16 cellular contexts compared by ENCODE assay signal in genomic region chr12:6980075-6980474, GRCh38. TPM values are rescaled to one million over a fixed set of nuclear protein-coding genes. Genes with fewer than 3 reads are reported as not detected.
A peak's percentile ranks its signal among the peaks of the same experiment; 100 is the strongest.
DNase-seq lines count a peak whose midpoint lies in the region; ATAC-seq, FAIRE-seq and TF ChIP-seq lines count a peak whose summit lies in the region.
"Had no signal": no experiment of that assay in that cellular context is flagged by ENCODE, and none has a peak within 500 bp of the region (broad histone marks: within the 10 kb centered on the region; RNA-seq: fewer than 3 reads in every experiment).

No MANE protein-coding gene starts in this region.

- H4K20me1 ChIP-seq in K562 (replicated peaks; ENCODE audit: control insufficient read depth, insufficient read depth, low read length) = no peaks in the 10 kb centered on the region

- BruUV-seq in K562 (replicated peaks; lab: Mats Ljungman, UMichigan) = no TSS peak

- H3K79me2 ChIP-seq in K562 (ENCODE audit: control insufficient read depth, insufficient read depth, low read length) = no peaks in the 10 kb centered on the region

- no peak overlapping the region for H3K9ac ChIP-seq in K562 (ENCODE audit: insufficient read depth in 1 of 2, low read depth in 2 of 2, low read length in 2 of 2)

- no peak for TF ChIP-seq RAD21 in K562 (CRISPR knock-in tag; conservative IDR thresholded peaks at IDR 0.05 in 1 of 2, IDR thresholded peaks at IDR 0.05 in 1 of 2)

- 89% methylated on average over 4 of the region's 4 CpGs for WGBS in K562 (ENCODE audit: insufficient coverage, low coverage, missing lambda C conversion rate)
- WGBS in small intestine, 3 donors = 94 to 96% (median 95%) methylated on average over 4 of the region's 4 CpGs
- 94 to 99% (median 95%) methylated on average over 4 of the region's 4 CpGs for WGBS in spleen, 5 donors

- DNase-seq in left ventricle myocardium inferior (no peak), left ventricle myocardium superior (no peak), K562 (ENCODE audit: extremely low read depth in 1 of 4, low spot score in 3 of 4) (no peak), small intestine (no peak), spleen (no peak), NCI-H446 treated with DMSO at 0.1 percent for 48 hours (lab: John Stamatoyannopoulos, UW) (no peak)
- DNase-seq in effector memory CD4-positive, alpha-beta T cell = no peak
- DNase-seq: HCEC 1CT; NCI-H187 treated with DMSO at 0.1 percent for 48 hours; NCI-H69; NK-92 treated with Interleukin-12 subunit alpha and Interleukin-12 subunit beta, amount 100 ng/mL, for 24 hours; SHP77 treated with DMSO at 0.1 percent for 48 hours had no signal

- H3K9me3 ChIP-seq in left ventricle myocardium inferior (replicated peaks) (no peaks in the 10 kb centered on the region), K562 (replicated peaks; ENCODE audit: control insufficient read depth, insufficient read depth, low read depth, low read length) (no peaks in the 10 kb centered on the region), small intestine (ENCODE audit: control insufficient read depth, low read depth) (no peaks in the 10 kb centered on the region), spleen (no peaks in the 10 kb centered on the region)
- H3K9me3 ChIP-seq in effector memory CD4-positive, alpha-beta T cell (ENCODE audit: control insufficient read depth, low read length) = no peaks in the 10 kb centered on the region

- POLR2A ChIA-PET in K562 (lab: Yijun Ruan, JAX) = no interaction called here

- peaks cover 89% of the 10 kb centered on the region for H3K36me3 ChIP-seq in left ventricle myocardium inferior
- H3K36me3 ChIP-seq in K562 (ENCODE audit: control insufficient read depth, insufficient read depth, low read length) = peaks cover 83% of the 10 kb centered on the region
- peaks cover 21 to 42% of the 10 kb centered on the region in 2 donors for H3K36me3 ChIP-seq in small intestine (ENCODE audit: control insufficient read depth in 2 of 2, insufficient read depth in 2 of 2, low read length in 2 of 2)
- peaks cover 3 to 100% (median 84%) of the 10 kb centered on the region in 6 donors for H3K36me3 ChIP-seq in spleen
- H3K36me3 ChIP-seq in effector memory CD4-positive, alpha-beta T cell (ENCODE audit: control insufficient read depth, insufficient read depth, low read length) = peaks cover 62% of the 10 kb centered on the region

- ATAC-seq in left ventricle myocardium superior (no peak), K562 (no peak)

- intact Hi-C loops in left ventricle myocardium inferior (cut with micrococcal nuclease) (no loop called here), left ventricle myocardium superior (cut with micrococcal nuclease) (no loop called here), K562 (cut with micrococcal nuclease) (no loop called here), spleen (cut with DNase I; ENCODE audit: low total_unique reads) (no loop called here)

- H3K9me1 ChIP-seq in K562 (ENCODE audit: control insufficient read depth, insufficient read depth, low read length) = no peaks in the 10 kb centered on the region

- TF ChIP-seq POLR2A in K562 (conservative IDR thresholded peaks at IDR 0.05) = no peak
- TF ChIP-seq POLR2A in spleen (IDR thresholded peaks at IDR 0.05) = no peak

- H3K27ac ChIP-seq in left ventricle myocardium inferior (replicated peaks) (peak overlapping the region; percentile 76), K562 (ENCODE audit: extremely low read depth, low read depth, low read length) (no peak overlapping the region), small intestine (ENCODE audit: low read depth in 1 of 2, low read length in 1 of 2) (peak overlapping the region; percentile 36 to 51), spleen (no peak overlapping the region)
- no peak overlapping the region for H3K27ac ChIP-seq in effector memory CD4-positive, alpha-beta T cell (ENCODE audit: insufficient read depth, low read length, poor library complexity, severe bottlenecking)
- H3K27ac ChIP-seq: HL-60 had no signal

- in situ Hi-C loops in K562 (cut with MboI) = no loop called here

- H3K4me2 ChIP-seq in K562 (ENCODE audit: insufficient read depth, low read length) = no peak overlapping the region

- no peak overlapping the region for H2AFZ ChIP-seq in K562 (ENCODE audit: low read depth, low read length)

- H3K27me3 ChIP-seq in left ventricle myocardium inferior (ENCODE audit: low read depth) (no peaks in the 10 kb centered on the region), K562 (ENCODE audit: control insufficient read depth in 2 of 2, insufficient read depth in 2 of 2, low read length in 2 of 2) (no peaks in the 10 kb centered on the region), small intestine (ENCODE audit: control insufficient read depth in 2 of 2, insufficient read depth in 2 of 2, low read length in 2 of 2) (no peaks in the 10 kb centered on the region), spleen (replicated peaks in 1 of 7) (no peaks in the 10 kb centered on the region)
- H3K27me3 ChIP-seq in effector memory CD4-positive, alpha-beta T cell (replicated peaks; ENCODE audit: control insufficient read depth, insufficient read depth, low read length, poor library complexity, severe bottlenecking) = no peaks in the 10 kb centered on the region

- CTCF ChIA-PET in K562 (lab: Yijun Ruan, JAX; ENCODE audit: low intra/inter-chr PET ratio) = no interaction called here

- no peak for TF ChIP-seq EP300 in K562 (IDR thresholded peaks at IDR 0.05; ENCODE audit: low read length)

- H3K4me3 ChIP-seq in left ventricle myocardium inferior (no peak overlapping the region), K562 (no peak overlapping the region), small intestine (ENCODE audit: low read depth in 1 of 2, low read length in 2 of 2) (no peak overlapping the region), spleen (no peak overlapping the region)
- H3K4me3 ChIP-seq in effector memory CD4-positive, alpha-beta T cell (ENCODE audit: insufficient read depth, low read depth, low read length, poor library complexity, severe bottlenecking) = no peak overlapping the region

- H3K4me1 ChIP-seq in left ventricle myocardium inferior (peaks cover 36% of the 10 kb centered on the region), K562 (replicated peaks in 1 of 2; ENCODE audit: control insufficient read depth in 2 of 2, insufficient read depth in 2 of 2, low read length in 2 of 2) (peaks cover 0 to 4% of the 10 kb centered on the region in 2 experiments; a peak in 1 of 5 replicates), small intestine (ENCODE audit: control insufficient read depth in 2 of 2, insufficient read depth in 1 of 2, low read depth in 1 of 2, low read length in 1 of 2) (peaks cover 0 to 14% of the 10 kb centered on the region in 2 donors), spleen (peaks cover 0 to 8% (median 0%) of the 10 kb centered on the region in 6 donors)
- no peaks in the 10 kb centered on the region for H3K4me1 ChIP-seq in effector memory CD4-positive, alpha-beta T cell (ENCODE audit: control insufficient read depth, insufficient read depth, low read length, poor library complexity, severe bottlenecking)

- TF ChIP-seq CTCF in left ventricle myocardium inferior (IDR thresholded peaks at IDR 0.05; ENCODE audit: borderline replicate concordance) = no peak
- TF ChIP-seq CTCF in K562 (IDR thresholded peaks at IDR 0.05 in 2 of 3, conservative IDR thresholded peaks at IDR 0.05 in 1 of 3; ENCODE audit: insufficient read depth in 2 of 3, low read depth in 1 of 3, low read length in 3 of 3) = no peak
- TF ChIP-seq CTCF in spleen (IDR thresholded peaks at IDR 0.05 in 8 of 11, conservative IDR thresholded peaks at IDR 0.05 in 3 of 11) = no peak

- FAIRE-seq in K562 (lab: Jason Lieb, UNC) = no peak
- FAIRE-seq in small intestine (lab: Jason Lieb, UNC) = no peak
- FAIRE-seq: GM19239 had no signal

RNA-seq across cellular contexts. Expression of gene EMG1, which starts 9.4 kb away (rescaled TPM):
- total RNA-seq in left ventricle myocardium inferior (44.3 TPM), left ventricle myocardium superior (39.4 TPM), K562 (2014; rRNA removed) (66.5 and 97.2 TPM in 2 replicates), K562 (2014; rRNA removed; fragmentation: Illumina TruSeq; extraction: Trizol) (82.7 and 85.9 TPM in 2 replicates), K562 (2015; rRNA removed; fragmentation: Illumina TruSeq; extraction: Trizol) (66.9 and 75.1 TPM in 2 replicates), K562 (2021) (85.1 and 92.0 TPM in 2 replicates), spleen (10 to 100 TPM; 19.9 to 56.3 (median 44.0) TPM)
- total RNA-seq in K562 (2011; cell fraction: chromatin; rRNA removed; ENCODE audit: low replicate concordance) = 73.4 and 85.5 TPM in 2 replicates
- 47.0 and 47.5 TPM in 2 replicates for total RNA-seq in K562 (2011; cell fraction: nucleolus; rRNA removed)
- total RNA-seq in K562 (2011; cell fraction: nucleoplasm; rRNA removed) = 50.0 and 50.4 TPM in 2 replicates
- polyA plus RNA-seq in K562 (2011; rRNA removed) (71.4 and 92.5 TPM in 2 replicates), K562 (2014; fragmentation: Illumina TruSeq; extraction: Trizol) (99.2 and 121 TPM in 2 replicates), K562 (2014; fragmentation: Nextera tagmentation; extraction: Ambion mirVana) (100 to 1,000 TPM; 149 to 186 TPM), K562 (2014; rRNA removed) (107 and 112 TPM in 2 replicates), small intestine (10 to 100 TPM; 12.3 to 32.3 (median 14.1) TPM), spleen (10 to 100 TPM; 23.6 to 38.3 (median 37.1) TPM)
- 55.9 and 63.4 TPM in 2 replicates for polyA plus RNA-seq in K562 (2011; cell fraction: cytosol; rRNA removed)
- 51.0 and 63.3 TPM in 2 replicates for polyA plus RNA-seq in K562 (2011; cell fraction: nucleus; rRNA removed)
- 50.3 and 124 TPM in 2 replicates for polyA plus RNA-seq in K562 (2012)
- 32.7 and 39.5 TPM in 2 replicates for polyA minus RNA-seq in K562 (2011; rRNA and poly(A)+ RNA removed)
- polyA minus RNA-seq in K562 (2011; cell fraction: cytosol; rRNA and poly(A)+ RNA removed) = 15.3 and 30.8 TPM in 2 replicates
- 19.4 and 30.4 TPM in 2 replicates for polyA minus RNA-seq in K562 (2011; cell fraction: nucleus; rRNA and poly(A)+ RNA removed)

RNA-seq across cellular contexts. Expression of gene PHB2, which starts 9.6 kb away (rescaled TPM):
- total RNA-seq in left ventricle myocardium inferior (142 TPM), left ventricle myocardium superior (150 TPM), K562 (2014; rRNA removed) (445 and 447 TPM in 2 replicates), K562 (2014; rRNA removed; fragmentation: Illumina TruSeq; extraction: Trizol) (245 and 293 TPM in 2 replicates), K562 (2015; rRNA removed; fragmentation: Illumina TruSeq; extraction: Trizol) (333 and 335 TPM in 2 replicates), K562 (2021) (345 and 377 TPM in 2 replicates), spleen (100 to 1,000 TPM; 127 to 143 (median 133) TPM)
- 114 and 294 TPM in 2 replicates for total RNA-seq in K562 (2011; cell fraction: chromatin; rRNA removed; ENCODE audit: low replicate concordance)
- total RNA-seq in K562 (2011; cell fraction: nucleolus; rRNA removed) = 282 and 350 TPM in 2 replicates
- total RNA-seq in K562 (2011; cell fraction: nucleoplasm; rRNA removed) = 189 and 209 TPM in 2 replicates
- polyA plus RNA-seq in K562 (2011; rRNA removed) (437 and 459 TPM in 2 replicates), K562 (2014; fragmentation: Illumina TruSeq; extraction: Trizol) (428 and 468 TPM in 2 replicates), K562 (2014; fragmentation: Nextera tagmentation; extraction: Ambion mirVana) (100 to 1,000 TPM in 1 of 2 experiments, 10 to 100 TPM in 1; 73.6 to 123 TPM), K562 (2014; rRNA removed) (449 and 464 TPM in 2 replicates), small intestine (100 to 1,000 TPM; 165 to 311 (median 210) TPM), spleen (100 to 1,000 TPM; 166 to 199 (median 177) TPM)
- 556 and 694 TPM in 2 replicates for polyA plus RNA-seq in K562 (2011; cell fraction: cytosol; rRNA removed)
- 446 and 452 TPM in 2 replicates for polyA plus RNA-seq in K562 (2011; cell fraction: nucleus; rRNA removed)
- 284 and 340 TPM in 2 replicates for polyA plus RNA-seq in K562 (2012)
- polyA minus RNA-seq in K562 (2011; rRNA and poly(A)+ RNA removed) = 158 and 180 TPM in 2 replicates
- 115 and 128 TPM in 2 replicates for polyA minus RNA-seq in K562 (2011; cell fraction: cytosol; rRNA and poly(A)+ RNA removed)
- polyA minus RNA-seq in K562 (2011; cell fraction: nucleus; rRNA and poly(A)+ RNA removed) = 169 and 221 TPM in 2 replicates

RNA-seq across cellular contexts. Expression of gene PTPN6, which starts 28.9 kb away (rescaled TPM):
- total RNA-seq in left ventricle myocardium inferior = 6.7 TPM
- total RNA-seq in left ventricle myocardium superior = 6.0 TPM
- total RNA-seq in K562 (2011; cell fraction: chromatin; rRNA removed; ENCODE audit: low replicate concordance) = 2.3 and 4.5 TPM in 2 replicates
- total RNA-seq in K562 (2011; cell fraction: nucleolus; rRNA removed) = 3.3 and 4.3 TPM in 2 replicates
- total RNA-seq in K562 (2011; cell fraction: nucleoplasm; rRNA removed) = 2.6 and 2.8 TPM in 2 replicates
- total RNA-seq in K562 (2014; rRNA removed) = 5.1 and 7.3 TPM in 2 replicates
- 1.5 and 1.6 TPM in 2 replicates for total RNA-seq in K562 (2014; rRNA removed; fragmentation: Illumina TruSeq; extraction: Trizol)
- total RNA-seq in K562 (2015; rRNA removed; fragmentation: Illumina TruSeq; extraction: Trizol) = 2.7 and 4.4 TPM in 2 replicates
- 4.1 and 6.4 TPM in 2 replicates for total RNA-seq in K562 (2021)
- 3.9 and 7.5 TPM in 2 replicates for polyA plus RNA-seq in K562 (2011; rRNA removed)
- 5.1 and 8.7 TPM in 2 replicates for polyA plus RNA-seq in K562 (2011; cell fraction: cytosol; rRNA removed)
- 8.0 and 10.0 TPM in 2 replicates for polyA plus RNA-seq in K562 (2011; cell fraction: nucleus; rRNA removed)
- 6.6 and 9.3 TPM in 2 replicates for polyA plus RNA-seq in K562 (2012)
- polyA plus RNA-seq in K562 (2014; fragmentation: Illumina TruSeq; extraction: Trizol) = 5.1 and 5.6 TPM in 2 replicates
- polyA plus RNA-seq in K562 (2014; fragmentation: Nextera tagmentation; extraction: Ambion mirVana) = 1 to 10 TPM; 2.0 to 3.0 TPM
- polyA plus RNA-seq in K562 (2014; rRNA removed) = 4.4 and 4.7 TPM in 2 replicates
- polyA minus RNA-seq in K562 (2011; rRNA and poly(A)+ RNA removed) = 2.0 and 5.6 TPM in 2 replicates
- 1.6 and 10.2 TPM in 2 replicates for polyA minus RNA-seq in K562 (2011; cell fraction: cytosol; rRNA and poly(A)+ RNA removed)
- 2.0 and 5.2 TPM in 2 replicates for polyA minus RNA-seq in K562 (2011; cell fraction: nucleus; rRNA and poly(A)+ RNA removed)
- 10 to 100 TPM; 40.7 to 81.1 (median 76.7) TPM for polyA plus RNA-seq in small intestine
- 100 to 1,000 TPM; 314 to 431 (median 423) TPM for total RNA-seq in spleen
- polyA plus RNA-seq in spleen = 100 to 1,000 TPM; 398 to 713 (median 604) TPM

RNA-seq across cellular contexts. Expression of gene C12orf57, which starts 36.3 kb away (rescaled TPM):
- total RNA-seq in left ventricle myocardium inferior (227 TPM), left ventricle myocardium superior (238 TPM), K562 (2014; rRNA removed) (131 and 140 TPM in 2 replicates), K562 (2014; rRNA removed; fragmentation: Illumina TruSeq; extraction: Trizol) (22.9 and 26.7 TPM in 2 replicates), K562 (2015; rRNA removed; fragmentation: Illumina TruSeq; extraction: Trizol) (113 and 115 TPM in 2 replicates), K562 (2021) (104 and 113 TPM in 2 replicates), spleen (100 to 1,000 TPM in 6 of 7 donors, 10 to 100 TPM in 1; 79.2 to 364 (median 116) TPM)
- total RNA-seq in K562 (2011; cell fraction: chromatin; rRNA removed; ENCODE audit: low replicate concordance) = 30.7 and 66.4 TPM in 2 replicates
- 89.2 and 92.8 TPM in 2 replicates for total RNA-seq in K562 (2011; cell fraction: nucleolus; rRNA removed)
- 81.8 and 119 TPM in 2 replicates for total RNA-seq in K562 (2011; cell fraction: nucleoplasm; rRNA removed)
- polyA plus RNA-seq in K562 (2011; rRNA removed) (190 and 317 TPM in 2 replicates), K562 (2014; fragmentation: Illumina TruSeq; extraction: Trizol) (41.5 and 120 TPM in 2 replicates), K562 (2014; fragmentation: Nextera tagmentation; extraction: Ambion mirVana) (100 to 1,000 TPM in 1 of 2 experiments, 10 to 100 TPM in 1; 64.2 to 107 TPM), K562 (2014; rRNA removed) (188 and 191 TPM in 2 replicates), small intestine (100 to 1,000 TPM; 185 to 379 (median 361) TPM), spleen (100 to 1,000 TPM; 181 to 323 (median 242) TPM)
- 504 and 556 TPM in 2 replicates for polyA plus RNA-seq in K562 (2011; cell fraction: cytosol; rRNA removed)
- polyA plus RNA-seq in K562 (2011; cell fraction: nucleus; rRNA removed) = 180 and 275 TPM in 2 replicates
- polyA plus RNA-seq in K562 (2012) = 150 and 417 TPM in 2 replicates
- 37.7 TPM in 2 replicates for polyA minus RNA-seq in K562 (2011; rRNA and poly(A)+ RNA removed)
- 34.5 and 61.2 TPM in 2 replicates for polyA minus RNA-seq in K562 (2011; cell fraction: cytosol; rRNA and poly(A)+ RNA removed)
- polyA minus RNA-seq in K562 (2011; cell fraction: nucleus; rRNA and poly(A)+ RNA removed) = 33.4 and 59.2 TPM in 2 replicates

RNA-seq across cellular contexts. Expression of gene RNU7-1, which starts 36.5 kb away (rescaled TPM):
- total RNA-seq in left ventricle myocardium inferior (not detected), left ventricle myocardium superior (not detected), K562 (2014; rRNA removed) (not detected in 2 replicates), K562 (2014; rRNA removed; fragmentation: Illumina TruSeq; extraction: Trizol) (not detected in 2 replicates), K562 (2015; rRNA removed; fragmentation: Illumina TruSeq; extraction: Trizol) (not detected in 2 replicates), K562 (2021) (not detected in 2 replicates), spleen (not detected)
- not detected in 2 replicates for total RNA-seq in K562 (2011; cell fraction: chromatin; rRNA removed; ENCODE audit: low replicate concordance)
- not detected in 2 replicates for total RNA-seq in K562 (2011; cell fraction: nucleolus; rRNA removed)
- not detected in 2 replicates for total RNA-seq in K562 (2011; cell fraction: nucleoplasm; rRNA removed)
- polyA plus RNA-seq in K562 (2011; rRNA removed) (not detected in 2 replicates), K562 (2014; fragmentation: Illumina TruSeq; extraction: Trizol) (not detected in 2 replicates), K562 (2014; fragmentation: Nextera tagmentation; extraction: Ambion mirVana) (not detected), K562 (2014; rRNA removed) (not detected in 2 replicates), small intestine (not detected), spleen (not detected)
- polyA plus RNA-seq in K562 (2011; cell fraction: cytosol; rRNA removed) = not detected in 2 replicates
- not detected in 2 replicates for polyA plus RNA-seq in K562 (2011; cell fraction: nucleus; rRNA removed)
- not detected in 2 replicates for polyA plus RNA-seq in K562 (2012)
- polyA minus RNA-seq in K562 (2011; rRNA and poly(A)+ RNA removed) = not detected in 2 replicates
- not detected in 2 replicates for polyA minus RNA-seq in K562 (2011; cell fraction: cytosol; rRNA and poly(A)+ RNA removed)
- not detected in 2 replicates for polyA minus RNA-seq in K562 (2011; cell fraction: nucleus; rRNA and poly(A)+ RNA removed)
- total RNA-seq: OCI-LY7, RPMI7951 had no signal

Comparison
In these comparisons a context has a peak if more than half of its experiments do, and no peak if none do; other contexts are left out.
1. H3K27ac ChIP-seq: peak in left ventricle myocardium inferior (single experiment) and small intestine (2 of 2); none in K562 (single experiment), spleen (0 of 8) and effector memory CD4-positive, alpha-beta T cell (single experiment).
2. RNA of gene PTPN6, which starts 28.9 kb away (total RNA-seq): 314 to 431 TPM in spleen; 6.7 TPM in left ventricle myocardium inferior (single experiment), 6.0 TPM in left ventricle myocardium superior (single experiment) and 1.5 to 7.3 TPM in K562; every median in the first group is over 10 times any median in the second.